In genomic region chr4:21949073-21949457, GRCh38 we compare ENCODE assay signal across 10 cellular contexts. TPM values are rescaled to one million over a fixed set of nuclear protein-coding genes. Genes with fewer than 3 reads are reported as not detected.
DNase-seq lines count a peak whose midpoint lies in the region; FAIRE-seq and TF ChIP-seq lines count a peak whose summit lies in the region.
"Had no signal": no experiment of that assay in that cellular context is flagged by ENCODE, and none has a peak within 500 bp of the region (broad histone marks: within the 10 kb centered on the region; RNA-seq: fewer than 3 reads in every experiment).

No MANE protein-coding gene starts in this region.

- H4K91ac ChIP-seq in H9 (ENCODE audit: insufficient read length, low read depth, low read length): no peak overlapping the region

- H3K27me3 Mint-ChIP-seq in H9 (ENCODE audit: low read depth): peaks cover 62% of the 10 kb centered on the region

- H3K23ac ChIP-seq in H9 (ENCODE audit: insufficient read length, low read depth, low read length): no peak overlapping the region

- H2AFZ ChIP-seq in H9 (ENCODE audit: low read length): no peak overlapping the region

- DNase-seq in H9 (peak; percentile 38), adrenal gland (peak in 6 of 7 donors; percentile 5 to 48 (median 16)), iPS DF 6.9 (ENCODE audit: low read depth, low spot score) (no peak), retinal pigment epithelial cell (ENCODE audit: low read depth) (no peak), H54 (ENCODE audit: insufficient read length, low spot score) (no peak), MV-4-11 (lab: John Stamatoyannopoulos, UW) (no peak), NK-92 (lab: John Stamatoyannopoulos, UW; ENCODE audit: unreplicated experiment) (no peak), AG20443 (ENCODE audit: low spot score) (no peak)
- DNase-seq: Kasumi-1 had no signal

- no peaks in the 10 kb centered on the region for H3K9me3 ChIP-seq in H9 (ENCODE audit: control insufficient read depth, low read depth, low read length)
- no peaks in the 10 kb centered on the region for H3K9me3 ChIP-seq in adrenal gland (replicated peaks in 1 of 3)
- no peaks in the 10 kb centered on the region for H3K9me3 ChIP-seq in iPS DF 6.9 (ENCODE audit: control insufficient read depth, insufficient read depth, low read length)
- H3K9me3 ChIP-seq: SJSA1 had no signal

- H3K4ac ChIP-seq in H9 (ENCODE audit: low read depth, low read length): no peak overlapping the region

- H2BK15ac ChIP-seq in H9 (ENCODE audit: low read depth, low read length): no peak overlapping the region

- H3K79me2 ChIP-seq in H9 (ENCODE audit: insufficient read depth, low read length): no peaks in the 10 kb centered on the region

- H3K14ac ChIP-seq in H9 (ENCODE audit: insufficient read depth, low read length): no peak overlapping the region

- H3K4me1 Mint-ChIP-seq in H9: peaks cover 8 to 11% of the 10 kb centered on the region in 2 experiments

- no peak for FAIRE-seq in H54 (lab: Jason Lieb, UNC)

- H3K4me1 ChIP-seq in H9 (ENCODE audit: insufficient read depth, low read length): no peaks in the 10 kb centered on the region
- H3K4me1 ChIP-seq in adrenal gland (replicated peaks in 1 of 2): no peaks in the 10 kb centered on the region
- H3K4me1 ChIP-seq in iPS DF 6.9 (ENCODE audit: control insufficient read depth, insufficient read depth, low read length): peaks cover 2% of the 10 kb centered on the region; the same call in 1 of the 2 replicates
- H3K4me1 ChIP-seq: SJSA1 had no signal

- no peak overlapping the region for H3K56ac ChIP-seq in H9 (ENCODE audit: insufficient read length, low read depth, low read length)

- TF ChIP-seq POLR2A in adrenal gland (IDR thresholded peaks at IDR 0.05) (no peak), H54 (IDR thresholded peaks at IDR 0.05; ENCODE audit: low read depth, low read length) (no peak)

- H3K18ac ChIP-seq in H9 (ENCODE audit: insufficient read length, low read depth, low read length): no peak overlapping the region

- H4K20me1 ChIP-seq in H9 (ENCODE audit: control insufficient read depth, insufficient read depth, insufficient read length): peaks cover 4% of the 10 kb centered on the region

- peaks cover 10% of the 10 kb centered on the region; the same call in 1 of the 2 replicates for H3K27me3 ChIP-seq in H9 (ENCODE audit: insufficient read depth, low read length)
- peaks cover 18% of the 10 kb centered on the region for H3K27me3 ChIP-seq in adrenal gland
- H3K27me3 ChIP-seq in iPS DF 6.9 (ENCODE audit: control insufficient read depth, insufficient read depth, low read length): peaks cover 20% of the 10 kb centered on the region

- H3K4me2 ChIP-seq in H9 (ENCODE audit: insufficient read depth, insufficient read length, low read length): peak overlapping the region; percentile 76

- no peak overlapping the region for H3K27ac ChIP-seq in H9 (ENCODE audit: insufficient read length, low read depth, low read length)
- no peak overlapping the region for H3K27ac ChIP-seq in adrenal gland
- H3K27ac ChIP-seq in iPS DF 6.9 (ENCODE audit: low read length): no peak overlapping the region
- H3K27ac ChIP-seq: SJSA1 had no signal

- intact Hi-C loops in adrenal gland (cut with DNase I): no loop called here

- H2BK20ac ChIP-seq in H9 (ENCODE audit: low read depth, low read length, poor library complexity, severe bottlenecking): no peak overlapping the region

- no peak overlapping the region for H2BK120ac ChIP-seq in H9 (ENCODE audit: low read depth, low read length, poor library complexity, severe bottlenecking)

- no peak overlapping the region for H3K9ac ChIP-seq in H9 (ENCODE audit: extremely low read depth, insufficient read length, low read length)

- no peak overlapping the region for H3K27ac Mint-ChIP-seq in H9

- H3K4me3 ChIP-seq in adrenal gland (peak overlapping the region in 1 of 4 donors; percentile 29), iPS DF 6.9 (ENCODE audit: low read length) (peak overlapping the region; percentile 48; the same call in 1 of the 2 replicates), retinal pigment epithelial cell (ENCODE audit: low read length) (peak overlapping the region; percentile 63)
- H3K4me3 ChIP-seq: SJSA1 had no signal

- TF ChIP-seq CTCF in H9 (conservative IDR thresholded peaks at IDR 0.05): no peak
- no peak for TF ChIP-seq CTCF in adrenal gland (IDR thresholded peaks at IDR 0.05)
- TF ChIP-seq CTCF in retinal pigment epithelial cell (conservative IDR thresholded peaks at IDR 0.05; ENCODE audit: low read depth, low read length): no peak

- no CpG with 5 or more reads among the region's 26 CpGs for WGBS in H9 (ENCODE audit: extremely low coverage, insufficient read length, low lambda C conversion rate)
- WGBS in adrenal gland, 4 donors: 1 to 11% (median 3%) methylated on average over 5 to 26 of the region's 26 CpGs
- WGBS in iPS DF 6.9 (ENCODE audit: insufficient coverage, insufficient read length): no CpG with 5 or more reads among the region's 26 CpGs

- no peaks in the 10 kb centered on the region for H3K79me1 ChIP-seq in H9 (ENCODE audit: insufficient read depth, low read depth, low read length, poor library complexity, severe bottlenecking)

- H3K23me2 ChIP-seq in H9 (ENCODE audit: insufficient read length, low read depth, low read length, poor library complexity, severe bottlenecking): peaks cover 9% of the 10 kb centered on the region

- H2AK5ac ChIP-seq in H9 (ENCODE audit: insufficient read length, low read length): no peak overlapping the region

- no peaks in the 10 kb centered on the region for H3K9me3 Mint-ChIP-seq in H9

- H2BK12ac ChIP-seq in H9 (ENCODE audit: insufficient read length, low read depth, low read length): no peak overlapping the region

- H3K36me3 Mint-ChIP-seq in H9 (ENCODE audit: insufficient read depth in 1 of 3, low read depth in 3 of 3): no peaks in the 10 kb centered on the region; a peak in 1 of 7 replicates

- peak overlapping the region; percentile 60 to 76 for H3K4me3 Mint-ChIP-seq in H9

- H3K36me3 ChIP-seq in adrenal gland (replicated peaks in 1 of 2) (no peaks in the 10 kb centered on the region), iPS DF 6.9 (ENCODE audit: control insufficient read depth, insufficient read depth, low read length) (no peaks in the 10 kb centered on the region)
- H3K36me3 ChIP-seq: SJSA1 had no signal

- no peak overlapping the region for H3T11ph ChIP-seq in H9 (ENCODE audit: low read length)

- no peak overlapping the region for H2BK5ac ChIP-seq in H9 (ENCODE audit: insufficient read length, low read length)

- no peak overlapping the region for H4K8ac ChIP-seq in H9 (replicated peaks; ENCODE audit: insufficient read length, low read depth, low read length)

- H4K5ac ChIP-seq in H9 (ENCODE audit: insufficient read length, low read depth, low read length): no peak overlapping the region

RNA-seq across cellular contexts. Expression of gene KCNIP4, which starts 0.5 kb away (rescaled TPM):
- total RNA-seq in H9 (2021) (not detected in 2 replicates), adrenal gland (1 to 10 TPM; 1.3 to 4.1 (median 2.4) TPM)
- polyA plus RNA-seq in adrenal gland: 1 to 10 TPM in 1 of 3 donors, under 1 TPM in 2; 0.44 to 1.3 (median 0.97) TPM
- total RNA-seq: SJSA1 had no signal

Comparison
In these comparisons a context has a peak if more than half of its experiments do, and no peak if none do; other contexts are left out.
1. DNase-seq: peak in H9 (single experiment) and adrenal gland (6 of 7); none in iPS DF 6.9 (single experiment), retinal pigment epithelial cell (single experiment), H54 (single experiment), MV-4-11 (single experiment), NK-92 (single experiment) and AG20443 (single experiment).